8 cellular contexts compared by ENCODE assay signal in genomic region chr2:88055436-88056128, GRCh38. TPM values are rescaled to one million over a fixed set of nuclear protein-coding genes. Genes with fewer than 3 reads are reported as not detected.
A peak's percentile ranks its signal among the peaks of the same experiment; 100 is the strongest.
DNase-seq lines count a peak whose midpoint lies in the region; ATAC-seq and TF ChIP-seq lines count a peak whose summit lies in the region.

Gene KRCC1, minus strand, starts transcription at chr2:88055783. Its CDS starts 27,220 bp downstream, at chr2:88028563.

- in situ Hi-C loops in GM13976 (cut with MboI; ENCODE audit: low sequenced_read_pairs, unreplicated experiment): loop anchor here (25.0 kb wide), 1 partner anchor 607 kb away; no protein-coding TSS in a partner anchor

- no peak within 1 kb of the TSS for H2BK12ac ChIP-seq in trophoblast cell (ENCODE audit: low read length)

- WGBS in trophoblast cell (ENCODE audit: extremely low coverage, insufficient coverage, insufficient read length): no CpG with 5 or more reads among the region's 71 CpGs
- 1% methylated on average over 49 to 59 of the region's 71 CpGs for WGBS in tibial nerve, 2 donors

- H3K4ac ChIP-seq in trophoblast cell (ENCODE audit: low read depth, low read length): peak within 1 kb of the TSS; percentile 98

- no peaks in the 10 kb centered on the region for H3K9me3 ChIP-seq in adipocyte (ENCODE audit: control insufficient read depth, low read length)
- H3K9me3 ChIP-seq in trophoblast cell (ENCODE audit: insufficient read depth, low read depth, low read length): no peaks in the 10 kb centered on the region
- no peaks in the 10 kb centered on the region for H3K9me3 ChIP-seq in tibial nerve

- H2BK5ac ChIP-seq in trophoblast cell (ENCODE audit: low read depth, low read length, poor library complexity): peak within 1 kb of the TSS; percentile 67

- H3K18ac ChIP-seq in trophoblast cell (ENCODE audit: low read length): peak within 1 kb of the TSS; percentile 99

- H3K79me2 ChIP-seq in trophoblast cell (ENCODE audit: control insufficient read depth, insufficient read depth, low read length, poor library complexity): peaks cover 11% of the 10 kb centered on the region

- peak; percentile 95 for ATAC-seq in HG02852 (IDR thresholded peaks at IDR 0.05; ENCODE audit: unreplicated experiment)

- peak within 1 kb of the TSS; percentile 71 for H3K4me2 ChIP-seq in trophoblast cell (ENCODE audit: low read length)

- TF ChIP-seq POLR2A in tibial nerve (IDR thresholded peaks at IDR 0.05): peak; percentile 96 to 97

- H2AFZ ChIP-seq in trophoblast cell (ENCODE audit: insufficient read depth, low read length, poor library complexity): peak within 1 kb of the TSS; percentile 77

- intact Hi-C loops in cardiac septum (cut with DNase I): no loop called here

- H2BK120ac ChIP-seq in trophoblast cell (ENCODE audit: insufficient read depth, low read length, poor library complexity): peak within 1 kb of the TSS; percentile 89

- H3K79me1 ChIP-seq in trophoblast cell (ENCODE audit: low read length): peaks cover 9% of the 10 kb centered on the region

- H3K4me3 ChIP-seq in adipocyte (ENCODE audit: low read length) (peak within 1 kb of the TSS; percentile 93), trophoblast cell (ENCODE audit: low read depth, low read length) (peak within 1 kb of the TSS; percentile 85), tibial nerve (peak within 1 kb of the TSS; percentile 66 to 96 (median 80))

- peak within 1 kb of the TSS; percentile 96 for H4K8ac ChIP-seq in trophoblast cell (ENCODE audit: low read depth, low read length)

- H3K27me3 ChIP-seq in adipocyte (replicated peaks; ENCODE audit: control insufficient read depth, insufficient read depth, low read length) (no peaks in the 10 kb centered on the region), trophoblast cell (ENCODE audit: insufficient read depth, low read length) (no peaks in the 10 kb centered on the region), tibial nerve (no peaks in the 10 kb centered on the region)

- TF ChIP-seq CTCF in GM13976 (IDR thresholded peaks at IDR 0.05; ENCODE audit: borderline replicate concordance, control extremely low read depth, extremely low read depth, insufficient read depth, missing control alignments) (no peak), tibial nerve (IDR thresholded peaks at IDR 0.05) (peak in 2 of 5 experiments; percentile 65 to 67)

- no peaks in the 10 kb centered on the region for H3K36me3 ChIP-seq in adipocyte (ENCODE audit: control insufficient read depth, insufficient read depth, low read length, severe bottlenecking)
- H3K36me3 ChIP-seq in trophoblast cell (ENCODE audit: control insufficient read depth in 1 of 2, insufficient read depth in 2 of 2, low read length in 2 of 2): no peaks in the 10 kb centered on the region
- peaks cover 0 to 3% (median 0%) of the 10 kb centered on the region in 3 donors for H3K36me3 ChIP-seq in tibial nerve

- DNase-seq in GM13976 (ENCODE audit: low spot score) (peak; percentile 97), NCI-H1436 treated with DMSO at 0.1 percent for 48 hours (lab: John Stamatoyannopoulos, UW) (peak; percentile 53), T follicular helper cell (ENCODE audit: low read depth) (peak; percentile 90), adipocyte (ENCODE audit: low read depth) (peak; percentile 97), cardiac septum (ENCODE audit: low spot score) (peak; percentile 98), trophoblast cell (peak; percentile 98 to 99), tibial nerve (ENCODE audit: low spot score in 2 of 2) (peak; percentile 86 to 88)

- TF ChIP-seq EP300 in tibial nerve (IDR thresholded peaks at IDR 0.05): peak in 1 of 2 donors; percentile 98

- H3K4me1 ChIP-seq in adipocyte (ENCODE audit: control insufficient read depth, insufficient read depth, low read length) (peaks cover 43% of the 10 kb centered on the region), trophoblast cell (ENCODE audit: control insufficient read depth in 1 of 2, insufficient read depth in 2 of 2, low read length in 2 of 2) (peaks cover 12 to 13% of the 10 kb centered on the region in 2 experiments), tibial nerve (peaks cover 0 to 41% (median 19%) of the 10 kb centered on the region in 4 donors)

- no peak within 1 kb of the TSS for H3K23ac ChIP-seq in trophoblast cell (ENCODE audit: low read length)

- H3K9ac ChIP-seq in adipocyte (ENCODE audit: low read length) (peak within 1 kb of the TSS; percentile 99), trophoblast cell (ENCODE audit: low read length) (peak within 1 kb of the TSS; percentile 99)

- peak within 1 kb of the TSS; percentile 77 for H2AK5ac ChIP-seq in trophoblast cell (ENCODE audit: low read length)

- peak within 1 kb of the TSS; percentile 65 for H3K27ac ChIP-seq in trophoblast cell (ENCODE audit: low read depth, low read length)
- peak within 1 kb of the TSS; percentile 93 to 99 (median 96) for H3K27ac ChIP-seq in tibial nerve

- peak within 1 kb of the TSS; percentile 97 for H4K91ac ChIP-seq in trophoblast cell (ENCODE audit: low read depth, low read length)

- peak within 1 kb of the TSS; percentile 92 for H4K12ac ChIP-seq in trophoblast cell (ENCODE audit: low read depth, low read length)

- peak within 1 kb of the TSS; percentile 98 for H3K14ac ChIP-seq in trophoblast cell (ENCODE audit: low read length)

RNA-seq across cellular contexts. Expression of gene KRCC1, which starts in this region (rescaled TPM):
- total RNA-seq in cardiac septum (25.2 TPM), tibial nerve (10 to 100 TPM; 29.4 to 39.3 (median 32.2) TPM)
- 18.5 and 19.1 TPM in 2 replicates for polyA plus RNA-seq in trophoblast cell (2013)

Comparison
In these comparisons a context has a peak if more than half of its experiments do, and no peak if none do; other contexts are left out.
1. Peak in every context shown above with its lines: DNase-seq, ATAC-seq, H3K4me3 ChIP-seq and H3K27ac ChIP-seq.